In the genomic region with DNA sequence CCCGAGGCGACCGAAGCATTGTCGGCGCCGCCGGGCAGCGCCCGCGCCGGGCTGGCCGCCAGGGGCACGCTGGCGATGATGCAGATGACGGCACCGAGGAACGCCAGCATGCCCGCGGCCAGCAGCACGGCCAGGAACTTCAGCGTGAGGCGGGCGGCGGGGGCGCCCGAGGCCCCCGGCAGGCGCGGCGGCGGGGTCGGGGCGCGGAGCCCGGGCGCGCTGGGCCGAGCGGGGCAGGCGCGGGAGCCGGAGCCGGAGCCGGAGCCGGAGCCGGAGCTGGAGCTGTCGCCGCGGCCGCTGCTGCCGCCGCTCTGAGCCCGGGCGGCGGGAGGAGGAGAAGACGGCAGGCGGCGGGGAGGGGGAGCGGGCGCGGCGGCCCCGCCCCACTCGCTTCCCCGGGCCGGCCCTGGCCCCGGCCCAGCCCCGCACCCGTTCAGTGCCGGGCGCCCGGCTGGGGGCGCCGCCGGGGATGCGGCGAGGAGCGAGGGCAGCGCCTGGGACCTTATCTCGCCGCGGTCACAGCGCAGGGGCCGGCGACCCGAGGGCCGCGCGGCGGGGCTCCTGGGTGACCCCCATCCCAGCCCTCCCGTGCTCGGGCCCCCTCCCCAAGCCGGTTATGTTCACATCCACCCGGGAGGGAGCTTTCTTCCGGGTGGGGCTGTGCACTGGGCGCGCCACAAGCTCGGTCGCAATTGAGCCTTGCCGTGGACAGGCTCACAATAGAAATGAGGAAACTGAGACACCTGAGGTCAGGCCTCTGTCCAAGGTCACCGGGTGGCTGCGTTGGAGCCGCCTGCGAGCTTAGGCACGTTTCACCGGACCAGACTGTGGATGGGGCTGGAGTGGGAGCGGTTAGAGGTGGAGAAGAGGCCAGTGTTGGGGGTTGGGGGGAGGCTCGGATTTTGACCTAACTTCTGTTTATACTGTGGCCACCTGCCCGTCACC, we compare ENCODE assay signal across 1 cellular context.
A peak's percentile ranks its signal among the peaks of the same experiment; 100 is the strongest.
TF ChIP-seq lines count a peak whose summit lies in the region.

Gene NPTXR (minus strand): TSS at position 313 of the 945 bp plus-strand sequence.

TF ChIP-seq in GM23338, 12 proteins besides CTCF, POLR2A, EP300 and RAD21 (continued from another document):
- TF ChIP-seq, protein P1, sequence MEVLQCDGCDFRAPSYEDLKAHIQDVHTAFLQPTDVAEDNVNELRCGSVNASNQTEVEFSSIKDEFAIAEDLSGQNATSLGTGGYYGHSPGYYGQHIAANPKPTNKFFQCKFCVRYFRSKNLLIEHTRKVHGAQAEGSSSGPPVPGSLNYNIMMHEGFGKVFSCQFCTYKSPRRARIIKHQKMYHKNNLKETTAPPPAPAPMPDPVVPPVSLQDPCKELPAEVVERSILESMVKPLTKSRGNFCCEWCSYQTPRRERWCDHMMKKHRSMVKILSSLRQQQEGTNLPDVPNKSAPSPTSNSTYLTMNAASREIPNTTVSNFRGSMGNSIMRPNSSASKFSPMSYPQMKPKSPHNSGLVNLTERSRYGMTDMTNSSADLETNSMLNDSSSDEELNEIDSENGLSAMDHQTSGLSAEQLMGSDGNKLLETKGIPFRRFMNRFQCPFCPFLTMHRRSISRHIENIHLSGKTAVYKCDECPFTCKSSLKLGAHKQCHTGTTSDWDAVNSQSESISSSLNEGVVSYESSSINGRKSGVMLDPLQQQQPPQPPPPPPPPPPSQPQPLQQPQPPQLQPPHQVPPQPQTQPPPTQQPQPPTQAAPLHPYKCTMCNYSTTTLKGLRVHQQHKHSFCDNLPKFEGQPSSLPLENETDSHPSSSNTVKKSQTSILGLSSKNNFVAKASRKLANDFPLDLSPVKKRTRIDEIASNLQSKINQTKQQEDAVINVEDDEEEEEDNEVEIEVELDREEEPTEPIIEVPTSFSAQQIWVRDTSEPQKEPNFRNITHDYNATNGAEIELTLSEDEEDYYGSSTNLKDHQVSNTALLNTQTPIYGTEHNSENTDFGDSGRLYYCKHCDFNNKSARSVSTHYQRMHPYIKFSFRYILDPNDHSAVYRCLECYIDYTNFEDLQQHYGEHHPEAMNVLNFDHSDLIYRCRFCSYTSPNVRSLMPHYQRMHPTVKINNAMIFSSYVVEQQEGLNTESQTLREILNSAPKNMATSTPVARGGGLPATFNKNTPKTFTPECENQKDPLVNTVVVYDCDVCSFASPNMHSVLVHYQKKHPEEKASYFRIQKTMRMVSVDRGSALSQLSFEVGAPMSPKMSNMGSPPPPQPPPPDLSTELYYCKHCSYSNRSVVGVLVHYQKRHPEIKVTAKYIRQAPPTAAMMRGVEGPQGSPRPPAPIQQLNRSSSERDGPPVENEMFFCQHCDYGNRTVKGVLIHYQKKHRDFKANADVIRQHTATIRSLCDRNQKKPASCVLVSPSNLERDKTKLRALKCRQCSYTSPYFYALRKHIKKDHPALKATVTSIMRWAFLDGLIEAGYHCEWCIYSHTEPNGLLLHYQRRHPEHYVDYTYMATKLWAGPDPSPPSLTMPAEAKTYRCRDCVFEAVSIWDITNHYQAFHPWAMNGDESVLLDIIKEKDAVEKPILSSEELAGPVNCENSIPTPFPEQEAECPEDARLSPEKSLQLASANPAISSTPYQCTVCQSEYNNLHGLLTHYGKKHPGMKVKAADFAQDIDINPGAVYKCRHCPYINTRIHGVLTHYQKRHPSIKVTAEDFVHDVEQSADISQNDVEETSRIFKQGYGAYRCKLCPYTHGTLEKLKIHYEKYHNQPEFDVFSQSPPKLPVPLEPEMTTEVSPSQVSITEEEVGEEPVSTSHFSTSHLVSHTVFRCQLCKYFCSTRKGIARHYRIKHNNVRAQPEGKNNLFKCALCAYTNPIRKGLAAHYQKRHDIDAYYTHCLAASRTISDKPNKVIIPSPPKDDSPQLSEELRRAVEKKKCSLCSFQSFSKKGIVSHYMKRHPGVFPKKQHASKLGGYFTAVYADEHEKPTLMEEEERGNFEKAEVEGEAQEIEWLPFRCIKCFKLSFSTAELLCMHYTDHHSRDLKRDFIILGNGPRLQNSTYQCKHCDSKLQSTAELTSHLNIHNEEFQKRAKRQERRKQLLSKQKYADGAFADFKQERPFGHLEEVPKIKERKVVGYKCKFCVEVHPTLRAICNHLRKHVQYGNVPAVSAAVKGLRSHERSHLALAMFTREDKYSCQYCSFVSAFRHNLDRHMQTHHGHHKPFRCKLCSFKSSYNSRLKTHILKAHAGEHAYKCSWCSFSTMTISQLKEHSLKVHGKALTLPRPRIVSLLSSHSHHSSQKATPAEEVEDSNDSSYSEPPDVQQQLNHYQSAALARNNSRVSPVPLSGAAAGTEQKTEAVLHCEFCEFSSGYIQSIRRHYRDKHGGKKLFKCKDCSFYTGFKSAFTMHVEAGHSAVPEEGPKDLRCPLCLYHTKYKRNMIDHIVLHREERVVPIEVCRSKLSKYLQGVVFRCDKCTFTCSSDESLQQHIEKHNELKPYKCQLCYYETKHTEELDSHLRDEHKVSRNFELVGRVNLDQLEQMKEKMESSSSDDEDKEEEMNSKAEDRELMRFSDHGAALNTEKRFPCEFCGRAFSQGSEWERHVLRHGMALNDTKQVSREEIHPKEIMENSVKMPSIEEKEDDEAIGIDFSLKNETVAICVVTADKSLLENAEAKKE (CRISPR knock-in tag; IDR thresholded peaks at IDR 0.05), result no peak
- TF ChIP-seq CREB1 (CRISPR knock-in tag; IDR thresholded peaks at IDR 0.05; ENCODE audit: low read depth) (peak; percentile 59; the same call in 1 of the 2 replicates), EZH2 (IDR thresholded peaks at IDR 0.05; ENCODE audit: low read depth, unreplicated experiment) (no peak), ZNF331 (CRISPR knock-in tag; IDR thresholded peaks at IDR 0.05; ENCODE audit: low read depth) (no peak), POLR2AphosphoS5 (IDR thresholded peaks at IDR 0.05; ENCODE audit: low read depth) (peak; percentile 37; the same call in 1 of the 2 replicates), NANOG (IDR thresholded peaks at IDR 0.05; ENCODE audit: borderline replicate concordance) (no peak), ZNF114 (CRISPR knock-in tag; IDR thresholded peaks at IDR 0.05) (no peak), EZH2phosphoT487 (IDR thresholded peaks at IDR 0.05; ENCODE audit: unreplicated experiment) (no peak), JUNB (IDR thresholded peaks at IDR 0.05; ENCODE audit: unreplicated experiment) (no peak), STAT1 (IDR thresholded peaks at IDR 0.05; ENCODE audit: unreplicated experiment) (no peak), REST (IDR thresholded peaks at IDR 0.05; ENCODE audit: unreplicated experiment) (peak; percentile 9)
